20 cellular contexts compared by ENCODE assay signal in genomic region chr3:143286392-143287010, GRCh38.
A peak's percentile ranks its signal among the peaks of the same experiment; 100 is the strongest.
DNase-seq lines count a peak whose midpoint lies in the region; ATAC-seq and TF ChIP-seq lines count a peak whose summit lies in the region.
"Had no signal": no experiment of that assay in that cellular context is flagged by ENCODE, and none has a peak within 500 bp of the region (broad histone marks: within the 10 kb centered on the region; RNA-seq: fewer than 3 reads in every experiment).

No MANE protein-coding gene starts in this region.

- TF ChIP-seq CTCF in endodermal cell (conservative IDR thresholded peaks at IDR 0.05) (no peak), neural progenitor cell (IDR thresholded peaks at IDR 0.05) (no peak), GM10248 (IDR thresholded peaks at IDR 0.05; ENCODE audit: control extremely low read depth, extremely low read depth, low read depth, missing control alignments) (no peak), right atrium auricular region (IDR thresholded peaks at IDR 0.05) (no peak)

- H3K4me1 ChIP-seq in endodermal cell (ENCODE audit: control insufficient read depth, insufficient read depth, low read length) (no peaks in the 10 kb centered on the region), neural progenitor cell (no peaks in the 10 kb centered on the region), right atrium auricular region (peaks cover 0 to under 1% of the 10 kb centered on the region in 2 donors)

- no peak overlapping the region for H3K4me2 ChIP-seq in neural progenitor cell

- POLR2A ChIA-PET in GM10248 (lab: Yijun Ruan, JAX): no interaction called here

- no peaks in the 10 kb centered on the region for H3K9me3 ChIP-seq in endodermal cell (ENCODE audit: control insufficient read depth, low read length)
- no peaks in the 10 kb centered on the region for H3K9me3 ChIP-seq in neural progenitor cell (ENCODE audit: low read depth)
- no peaks in the 10 kb centered on the region for H3K9me3 ChIP-seq in right atrium auricular region

- H3K27ac ChIP-seq in endodermal cell (ENCODE audit: low read depth, low read length) (no peak overlapping the region), neural progenitor cell (no peak overlapping the region), right atrium auricular region (no peak overlapping the region)
- H3K27ac ChIP-seq: HL-60 had no signal

- DNase-seq in endodermal cell: no peak
- peak; percentile 5 for DNase-seq in neural progenitor cell (ENCODE audit: low spot score)
- no peak for DNase-seq in GM10248 (ENCODE audit: extremely low spot score)
- no peak for DNase-seq in right atrium auricular region (ENCODE audit: low spot score)
- no peak for DNase-seq in activated CD4-positive, alpha-beta T cell treated with anti-CD3 and anti-CD28 coated beads, Interleukin-2, amount 50 U/mL, for 4 hours
- DNase-seq: ACHN; DMS79 treated with DMSO at 0.1 percent for 48 hours; IMR-90; Karpas-422; MM.1S; NCI-H1092; NCI-H146; NCI-H2081; NK-92 treated with Interleukin-12 subunit alpha and Interleukin-12 subunit beta, amount 100 ng/mL, for 24 hours; SW 1271 had no signal

- no peaks in the 10 kb centered on the region for H3K79me2 ChIP-seq in neural progenitor cell (ENCODE audit: low read depth)

- H3K9me3 Mint-ChIP-seq in endodermal cell (no peaks in the 10 kb centered on the region), neural progenitor cell (no peaks in the 10 kb centered on the region)
- H3K9me3 Mint-ChIP-seq: CD14-positive monocyte had no signal

- peak overlapping the region; percentile 23 for H3K27ac Mint-ChIP-seq in endodermal cell
- H3K27ac Mint-ChIP-seq in neural progenitor cell: no peak overlapping the region

- no peak overlapping the region for H3K4me3 ChIP-seq in endodermal cell (ENCODE audit: low read length)
- H3K4me3 ChIP-seq in neural progenitor cell: no peak overlapping the region
- no peak overlapping the region for H3K4me3 ChIP-seq in right atrium auricular region

- H3K36me3 Mint-ChIP-seq in endodermal cell (ENCODE audit: low read depth) (no peaks in the 10 kb centered on the region), neural progenitor cell (no peaks in the 10 kb centered on the region)

- H3K4me1 Mint-ChIP-seq in endodermal cell: peaks cover 7% of the 10 kb centered on the region
- peaks cover 11% of the 10 kb centered on the region for H3K4me1 Mint-ChIP-seq in neural progenitor cell

- no peaks in the 10 kb centered on the region for H3K27me3 Mint-ChIP-seq in endodermal cell (ENCODE audit: insufficient read depth)
- H3K27me3 Mint-ChIP-seq in neural progenitor cell (ENCODE audit: insufficient read depth, low read depth): no peaks in the 10 kb centered on the region

- no peak overlapping the region for H3K9ac ChIP-seq in endodermal cell (ENCODE audit: extremely low read depth, low read length, poor library complexity, severe bottlenecking)
- no peak overlapping the region for H3K9ac ChIP-seq in neural progenitor cell

- WGBS in endodermal cell (ENCODE audit: insufficient coverage in 1 of 2, insufficient read length in 1 of 2), 2 experiments: 91 to 100% methylated on average over 3 of the region's 3 CpGs

- H4K20me1 ChIP-seq in neural progenitor cell (ENCODE audit: low read depth): no peaks in the 10 kb centered on the region

- no peaks in the 10 kb centered on the region for H3F3A ChIP-seq in neural progenitor cell (ENCODE audit: low read depth)

- CTCF ChIA-PET in GM10248 (lab: Yijun Ruan, JAX): interaction anchor here (1.3 to 4.7 kb wide), 6 partner anchors 9 to 62 kb away, joined by 3 to 18 read pairs (median 6); no protein-coding TSS in a partner anchor

- H3K36me3 ChIP-seq in endodermal cell (ENCODE audit: control insufficient read depth, insufficient read depth, low read length) (no peaks in the 10 kb centered on the region), neural progenitor cell (no peaks in the 10 kb centered on the region), right atrium auricular region (no peaks in the 10 kb centered on the region)

- H3K4me3 Mint-ChIP-seq in endodermal cell (no peak overlapping the region), neural progenitor cell (no peak overlapping the region)
- H3K4me3 Mint-ChIP-seq: CD14-positive monocyte had no signal

- H3K27me3 ChIP-seq in endodermal cell (ENCODE audit: control insufficient read depth, insufficient read depth, low read length, poor library complexity, severe bottlenecking) (no peaks in the 10 kb centered on the region), neural progenitor cell (no peaks in the 10 kb centered on the region), right atrium auricular region (no peaks in the 10 kb centered on the region)

- ATAC-seq in HG03378 (IDR thresholded peaks at IDR 0.05; ENCODE audit: unreplicated experiment) (peak; percentile 61), HG03025 (IDR thresholded peaks at IDR 0.05; ENCODE audit: low FRiP score, unreplicated experiment) (no peak)
- ATAC-seq: Right ventricle myocardium inferior had no signal

- H2AFZ ChIP-seq in neural progenitor cell (replicated peaks): no peak overlapping the region
